In the genomic region with DNA sequence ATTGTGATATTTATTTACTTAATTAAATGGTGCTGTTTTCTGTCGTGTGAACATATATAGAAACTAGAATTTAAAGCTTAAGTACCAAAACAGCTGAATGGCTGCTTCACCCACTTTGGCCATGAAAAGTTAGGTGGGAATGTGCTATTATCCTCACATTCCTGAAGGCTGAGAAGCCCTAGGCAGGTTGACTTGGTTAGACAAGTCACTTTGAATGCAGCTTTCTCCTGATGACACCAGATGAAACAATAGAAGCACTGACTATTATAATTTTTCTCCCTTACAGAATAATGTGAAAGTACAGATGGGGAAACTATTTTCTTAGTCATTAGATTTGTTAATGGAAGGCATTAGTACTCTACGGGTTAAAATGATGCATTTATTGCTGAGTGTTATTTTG, we compare ENCODE assay signal across 27 cellular contexts.
"Had no signal": no experiment of that assay in that cellular context is flagged by ENCODE, and none has a peak within 500 bp of the region (broad histone marks: within the 10 kb centered on the region; RNA-seq: fewer than 3 reads in every experiment).

No MANE protein-coding gene starts in this region.

- H3K27ac Mint-ChIP-seq: activated CD4-positive, alpha-beta memory T cell treated with anti-CD3 and anti-CD28 coated beads, Interleukin-2, amount 10 ng/mL, durations not matched to agents 7 days and 5 days; activated CD4-positive, alpha-beta T cell treated with anti-CD3 and anti-CD28 coated beads, Interleukin-2, amount 10 ng/mL, durations not matched to agents 7 days and 5 days; activated naive CD4-positive, alpha-beta T cell treated with anti-CD3 and anti-CD28 coated beads, Interleukin-2, amount 10 ng/mL, durations not matched to agents 7 days and 5 days; activated naive CD8-positive, alpha-beta T cell treated with anti-CD3 and anti-CD28 coated beads, Interleukin-2, amount 10 ng/mL, durations not matched to agents 7 days and 5 days; activated T-cell treated with anti-CD3 and anti-CD28 coated beads, Interleukin-2, amount 50 U/mL, for 24 hours; brain; endodermal cell; naive thymus-derived CD4-positive, alpha-beta T cell; neural progenitor cell; T-helper 1 cell treated with Interleukin-12 subunit alpha and Interleukin-12 subunit beta and Interleukin-4 antibody, amounts not matched to agents 30 μg/mL and 1 μg/mL, for 36 hours had no signal

- H3K36me3 Mint-ChIP-seq: activated naive CD4-positive, alpha-beta T cell treated with anti-CD3 and anti-CD28 coated beads, Interleukin-2, amount 10 ng/mL, durations not matched to agents 7 days and 5 days; activated naive CD8-positive, alpha-beta T cell treated with anti-CD3 and anti-CD28 coated beads, Interleukin-2, amount 10 ng/mL, durations not matched to agents 7 days and 5 days; naive thymus-derived CD4-positive, alpha-beta T cell; neural progenitor cell had no signal

- H3K4me3 ChIP-seq: ascending aorta, gastrocnemius medialis, neural progenitor cell, spleen, suprapubic skin, tibial artery, upper lobe of right lung had no signal

- H3K9ac ChIP-seq: neural progenitor cell had no signal

- H2AFZ ChIP-seq: neural progenitor cell had no signal

- H3K9me3 Mint-ChIP-seq: activated CD4-positive, alpha-beta memory T cell treated with anti-CD3 and anti-CD28 coated beads, Interleukin-2, amount 10 ng/mL, durations not matched to agents 7 days and 5 days; activated CD4-positive, alpha-beta T cell treated with anti-CD3 and anti-CD28 coated beads, Interleukin-2, amount 10 ng/mL, durations not matched to agents 7 days and 5 days; activated naive CD4-positive, alpha-beta T cell treated with anti-CD3 and anti-CD28 coated beads, Interleukin-2, amount 10 ng/mL, durations not matched to agents 7 days and 5 days; activated naive CD8-positive, alpha-beta T cell treated with anti-CD3 and anti-CD28 coated beads, Interleukin-2, amount 10 ng/mL, durations not matched to agents 7 days and 5 days; activated T-cell treated with anti-CD3 and anti-CD28 coated beads, Interleukin-2, amount 50 U/mL, for 24 hours; endodermal cell; neural progenitor cell; T-helper 1 cell treated with Interleukin-12 subunit alpha and Interleukin-12 subunit beta and Interleukin-4 antibody, amounts not matched to agents 30 μg/mL and 1 μg/mL, for 36 hours had no signal

- H3K4me2 ChIP-seq: neural progenitor cell had no signal

- DNase-seq: activated CD4-positive, alpha-beta memory T cell treated with anti-CD3 and anti-CD28 coated beads, Interleukin-2, amount 10 ng/mL, durations not matched to agents 7 days and 5 days; activated CD4-positive, alpha-beta T cell treated with anti-CD3 and anti-CD28 coated beads for 1 hour; activated CD4-positive, alpha-beta T cell treated with anti-CD3 and anti-CD28 coated beads, Interleukin-2, amount 10 ng/mL, durations not matched to agents 7 days and 5 days; activated CD8-positive, alpha-beta memory T cell treated with anti-CD3 and anti-CD28 coated beads, Interleukin-2, amount 50 U/mL, for 48 hours; activated gamma-delta T cell; activated naive CD4-positive, alpha-beta T cell treated with anti-CD3 and anti-CD28 coated beads, Interleukin-2, amount 10 ng/mL, durations not matched to agents 7 days and 5 days; activated naive CD8-positive, alpha-beta T cell treated with anti-CD3 and anti-CD28 coated beads, Interleukin-2, amount 10 ng/mL, durations not matched to agents 7 days and 5 days; activated T-cell treated with anti-CD3 and anti-CD28 coated beads, Interleukin-2, amount 50 U/mL, for 24 hours; endodermal cell; gastrocnemius medialis; glutamatergic neuron; kidney; left colon; midbrain; naive thymus-derived CD4-positive, alpha-beta T cell; posterior cingulate gyrus; right cardiac atrium; spleen; stimulated activated naive CD4-positive, alpha-beta T cell; T1000; tibial artery; upper lobe of right lung had no signal

- H3K4me1 ChIP-seq: ascending aorta, gastrocnemius medialis, spleen, suprapubic skin, tibial artery, upper lobe of right lung had no signal

- H3K36me3 ChIP-seq: ascending aorta, gastrocnemius medialis, neural progenitor cell, spleen, suprapubic skin, tibial artery, upper lobe of right lung had no signal

- H3K27ac ChIP-seq: ascending aorta, gastrocnemius medialis, neural progenitor cell, spleen, suprapubic skin, tibial artery, upper lobe of right lung had no signal

- H3K4me1 Mint-ChIP-seq: activated CD4-positive, alpha-beta memory T cell treated with anti-CD3 and anti-CD28 coated beads, Interleukin-2, amount 10 ng/mL, durations not matched to agents 7 days and 5 days; activated CD4-positive, alpha-beta T cell treated with anti-CD3 and anti-CD28 coated beads, Interleukin-2, amount 10 ng/mL, durations not matched to agents 7 days and 5 days; activated naive CD4-positive, alpha-beta T cell treated with anti-CD3 and anti-CD28 coated beads, Interleukin-2, amount 10 ng/mL, durations not matched to agents 7 days and 5 days; activated naive CD8-positive, alpha-beta T cell treated with anti-CD3 and anti-CD28 coated beads, Interleukin-2, amount 10 ng/mL, durations not matched to agents 7 days and 5 days; brain; naive thymus-derived CD4-positive, alpha-beta T cell; neural progenitor cell had no signal

- H3K4me3 Mint-ChIP-seq: activated CD4-positive, alpha-beta memory T cell treated with anti-CD3 and anti-CD28 coated beads, Interleukin-2, amount 10 ng/mL, durations not matched to agents 7 days and 5 days; activated CD4-positive, alpha-beta T cell treated with anti-CD3 and anti-CD28 coated beads, Interleukin-2, amount 10 ng/mL, durations not matched to agents 7 days and 5 days; activated naive CD4-positive, alpha-beta T cell treated with anti-CD3 and anti-CD28 coated beads, Interleukin-2, amount 10 ng/mL, durations not matched to agents 7 days and 5 days; activated naive CD8-positive, alpha-beta T cell treated with anti-CD3 and anti-CD28 coated beads, Interleukin-2, amount 10 ng/mL, durations not matched to agents 7 days and 5 days; activated T-cell treated with anti-CD3 and anti-CD28 coated beads, Interleukin-2, amount 50 U/mL, for 24 hours; brain; endodermal cell; naive thymus-derived CD4-positive, alpha-beta T cell; neural progenitor cell; T-helper 1 cell treated with Interleukin-12 subunit alpha and Interleukin-12 subunit beta and Interleukin-4 antibody, amounts not matched to agents 30 μg/mL and 1 μg/mL, for 36 hours had no signal

- H3K27me3 ChIP-seq: ascending aorta, gastrocnemius medialis, neural progenitor cell, spleen, suprapubic skin, tibial artery, upper lobe of right lung had no signal

- H3K9me3 ChIP-seq: ascending aorta, gastrocnemius medialis, spleen, suprapubic skin, tibial artery, upper lobe of right lung had no signal

- H3K27me3 Mint-ChIP-seq: activated CD4-positive, alpha-beta memory T cell treated with anti-CD3 and anti-CD28 coated beads, Interleukin-2, amount 10 ng/mL, durations not matched to agents 7 days and 5 days; activated CD4-positive, alpha-beta T cell treated with anti-CD3 and anti-CD28 coated beads, Interleukin-2, amount 10 ng/mL, durations not matched to agents 7 days and 5 days; activated naive CD4-positive, alpha-beta T cell treated with anti-CD3 and anti-CD28 coated beads, Interleukin-2, amount 10 ng/mL, durations not matched to agents 7 days and 5 days; activated naive CD8-positive, alpha-beta T cell treated with anti-CD3 and anti-CD28 coated beads, Interleukin-2, amount 10 ng/mL, durations not matched to agents 7 days and 5 days; activated T-cell treated with anti-CD3 and anti-CD28 coated beads, Interleukin-2, amount 50 U/mL, for 24 hours; brain had no signal

- ATAC-seq: gastrocnemius medialis; left colon; naive thymus-derived CD4-positive, alpha-beta T cell; right cardiac atrium; upper lobe of right lung had no signal
